8 cellular contexts compared by ENCODE assay signal in the genomic region with DNA sequence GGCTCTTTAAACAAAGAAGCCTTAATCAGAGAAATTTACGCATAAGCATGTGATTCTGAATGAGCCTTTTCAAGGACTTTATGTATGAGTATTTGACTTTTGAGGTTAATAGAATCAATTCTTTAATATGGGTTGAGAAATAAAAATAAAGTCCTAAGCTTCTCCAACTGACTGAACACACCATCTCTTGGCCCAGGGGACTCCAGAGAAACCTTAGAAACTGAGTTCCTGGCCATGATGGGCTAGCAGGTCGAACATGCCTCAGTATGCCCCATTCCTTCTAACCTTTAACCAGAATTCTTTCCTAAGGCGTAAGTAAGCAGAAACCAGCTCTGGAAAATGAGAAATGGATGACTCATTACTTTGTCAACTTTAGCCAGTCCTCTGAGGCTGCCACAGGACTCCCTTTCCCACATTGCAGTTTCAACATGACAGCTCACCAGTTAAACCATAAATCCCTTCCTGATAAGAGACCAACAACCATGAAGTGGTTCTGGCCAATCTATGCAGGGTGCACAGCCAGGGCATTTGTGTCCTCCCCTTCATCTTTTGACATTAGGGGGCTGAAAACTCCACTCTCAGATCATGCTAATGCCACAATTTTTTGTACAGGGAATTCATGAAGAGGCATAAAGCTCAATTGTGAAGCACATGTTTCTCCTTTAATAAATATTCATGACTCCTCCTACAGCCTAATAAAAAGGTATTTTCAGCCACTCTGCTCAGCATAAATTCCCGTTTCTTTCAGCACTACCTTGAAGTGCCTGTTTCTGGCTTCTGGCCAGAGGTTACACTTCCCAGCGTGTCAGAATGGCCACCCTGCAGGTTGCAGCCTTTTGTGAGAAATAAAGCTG. TPM values are rescaled to one million over a fixed set of nuclear protein-coding genes. Genes with fewer than 3 reads are reported as not detected.
A peak's percentile ranks its signal among the peaks of the same experiment; 100 is the strongest.
DNase-seq lines count a peak whose midpoint lies in the region; ATAC-seq and TF ChIP-seq lines count a peak whose summit lies in the region.

No MANE protein-coding gene starts in this region.

- POLR2A ChIA-PET in HCT116 (lab: Charles Lee) = interaction anchor here (0.8 to 1.2 kb wide), 3 partner anchors 16 to 345 kb away, joined by 3 read pairs; no protein-coding TSS in a partner anchor

- H2AFZ ChIP-seq in HCT116 (ENCODE audit: low read depth, low read length, poor library complexity, severe bottlenecking) (peak overlapping the region; percentile 20), mammary epithelial cell (ENCODE audit: low read depth, low read length) (peak overlapping the region; percentile 79)

- no TSS peak for BruUV-seq in HCT116 (replicated peaks; lab: Mats Ljungman, UMichigan)
- TSS peak; percentile 90 for BruUV-seq in mammary epithelial cell (replicated peaks; lab: Mats Ljungman, UMichigan)

- CTCF ChIA-PET in HCT116 (lab: Charles Lee) = interaction anchor here (1.3 to 2.3 kb wide), 5 partner anchors 20 to 345 kb away, joined by 3 to 8 read pairs (median 4); no protein-coding TSS in a partner anchor
- CTCF ChIA-PET in mammary epithelial cell (lab: Charles Lee; ENCODE audit: low non-redundant PET) = interaction anchor here (0.5 kb wide), 1 partner anchor 59 kb away, joined by 3 read pairs; no protein-coding TSS in a partner anchor

- H3K9ac ChIP-seq in HCT116 (ENCODE audit: low read length) = peak overlapping the region; percentile 62
- peak overlapping the region; percentile 65 for H3K9ac ChIP-seq in mammary epithelial cell (ENCODE audit: insufficient read depth, low read length)

- H3K4me1 ChIP-seq in HCT116 (ENCODE audit: control insufficient read depth in 1 of 2, insufficient read depth in 2 of 2, low read length in 2 of 2) (peaks cover 25 to 46% of the 10 kb centered on the region in 2 experiments), mammary epithelial cell (ENCODE audit: insufficient read depth, low read length) (peaks cover 40% of the 10 kb centered on the region), mucosa of descending colon (ENCODE audit: low read depth) (peaks cover 6% of the 10 kb centered on the region)

- no peaks in the 10 kb centered on the region for H3K79me2 ChIP-seq in HCT116 (ENCODE audit: insufficient read depth, low read length)
- no peaks in the 10 kb centered on the region for H3K79me2 ChIP-seq in mammary epithelial cell (ENCODE audit: insufficient read depth, low read length)

- 10% methylated on average over 5 of the region's 5 CpGs for WGBS in mammary epithelial cell (ENCODE audit: low coverage, missing lambda C conversion rate)

- peak; percentile 19 for DNase-seq in COLO668 (lab: John Stamatoyannopoulos, UW; ENCODE audit: unreplicated experiment)
- DNase-seq in HCT116 (ENCODE audit: low read depth, low spot score) = peak; percentile 93
- peak; percentile 8 for DNase-seq in NCI-H510A (lab: John Stamatoyannopoulos, UW)
- DNase-seq in mammary epithelial cell = peak; percentile 99
- peak in 2 of 3 donors; percentile 27 to 48 for DNase-seq in mucosa of descending colon
- no peak for DNase-seq in substantia nigra (lab: John Stamatoyannopoulos, UW)
- no peak for DNase-seq in nephron progenitor cell

- ATAC-seq in HCT116 (peak; percentile 85), mucosa of descending colon (peak; percentile 98), GM19324 (IDR thresholded peaks at IDR 0.05; ENCODE audit: low FRiP score, unreplicated experiment) (no peak)

- H3K4me1 Mint-ChIP-seq in nephron progenitor cell = peaks cover 13% of the 10 kb centered on the region

- no peak; the same call in 1 of the 2 replicates for TF ChIP-seq RAD21 in HCT116 (IDR thresholded peaks at IDR 0.05; ENCODE audit: low read depth)

- H3K4me3 ChIP-seq in HCT116 (replicated peaks in 1 of 2; ENCODE audit: low read depth in 1 of 2, low read length in 2 of 2) = peak overlapping the region in 1 of 2 experiments; percentile 45; a peak in 2 of 4 replicates
- H3K4me3 ChIP-seq in mammary epithelial cell (replicated peaks in 1 of 3; ENCODE audit: insufficient read depth in 1 of 3, low read depth in 2 of 3, low read length in 3 of 3) = no peak overlapping the region
- H3K4me3 ChIP-seq in mucosa of descending colon = no peak overlapping the region

- H3K9me3 ChIP-seq in HCT116 (ENCODE audit: control insufficient read depth in 1 of 2, insufficient read depth in 1 of 2, low read depth in 1 of 2, low read length in 2 of 2) = no peaks in the 10 kb centered on the region
- no peaks in the 10 kb centered on the region for H3K9me3 ChIP-seq in mammary epithelial cell (replicated peaks; ENCODE audit: insufficient read depth, low read length)
- H3K9me3 ChIP-seq in mucosa of descending colon = no peaks in the 10 kb centered on the region

- H3K27ac ChIP-seq in HCT116 (ENCODE audit: low read depth, low read length) = peak overlapping the region; percentile 79
- peak overlapping the region; percentile 95 for H3K27ac ChIP-seq in mammary epithelial cell (ENCODE audit: insufficient read depth, low read depth, low read length)
- H3K27ac ChIP-seq in substantia nigra (ENCODE audit: low read depth, low read length, poor library complexity, severe bottlenecking) = no peak overlapping the region

- RAD21 ChIA-PET in HCT116 (lab: Charles Lee; ENCODE audit: low non-redundant PET in 1 of 2, low total read pairs in 2 of 2, uncharacterized antibody in 2 of 2, unreplicated experiment in 2 of 2) = interaction anchor here in 1 of 2 experiments (0.6 to 1.1 kb wide), 2 partner anchors 180 to 345 kb away, joined by 3 to 4 read pairs; no protein-coding TSS in a partner anchor

- no peak overlapping the region for H3K27ac Mint-ChIP-seq in nephron progenitor cell

- TF ChIP-seq CTCF in HCT116 (IDR thresholded peaks at IDR 0.05 in 2 of 3, conservative IDR thresholded peaks at IDR 0.05 in 1 of 3; ENCODE audit: borderline replicate concordance in 1 of 3, insufficient read depth in 1 of 3, low read depth in 2 of 3, low read length in 2 of 3) (no peak), mammary epithelial cell (conservative IDR thresholded peaks at IDR 0.05 in 1 of 2, IDR thresholded peaks at IDR 0.05 in 1 of 2; ENCODE audit: extremely low read depth in 1 of 2, insufficient read depth in 1 of 2, low read depth in 1 of 2, low read length in 2 of 2) (no peak), mucosa of descending colon (IDR thresholded peaks at IDR 0.05) (no peak), nephron progenitor cell (IDR thresholded peaks at IDR 0.05) (no peak)

- H3K27me3 Mint-ChIP-seq in nephron progenitor cell (ENCODE audit: low read depth, poor library complexity) = no peaks in the 10 kb centered on the region

- dilution Hi-C loops in mammary epithelial cell (cut with HindIII; ENCODE audit: low sequenced_read_pairs) = no loop called here

- H4K20me1 ChIP-seq in HCT116 (ENCODE audit: insufficient read depth) (no peaks in the 10 kb centered on the region), mammary epithelial cell (ENCODE audit: insufficient read depth, low read length) (no peaks in the 10 kb centered on the region)

- H3K9me2 ChIP-seq in HCT116 (ENCODE audit: insufficient read depth) = no peaks in the 10 kb centered on the region

- no peak overlapping the region for H3K4me3 Mint-ChIP-seq in nephron progenitor cell

- H3K9me3 Mint-ChIP-seq in nephron progenitor cell = peaks cover 30% of the 10 kb centered on the region

- H3K4me2 ChIP-seq in HCT116 (ENCODE audit: low read length) (peak overlapping the region; percentile 82), mammary epithelial cell (ENCODE audit: insufficient read depth, low read depth, low read length) (peak overlapping the region; percentile 71)

- H3K36me3 ChIP-seq in HCT116 (ENCODE audit: control insufficient read depth in 1 of 2, insufficient read depth in 2 of 2, low read length in 2 of 2) (no peaks in the 10 kb centered on the region), mammary epithelial cell (ENCODE audit: insufficient read depth, low read length) (no peaks in the 10 kb centered on the region), mucosa of descending colon (ENCODE audit: low read depth) (no peaks in the 10 kb centered on the region)

- H3K27me3 ChIP-seq in HCT116 (ENCODE audit: insufficient read depth, low read length) = no peaks in the 10 kb centered on the region
- H3K27me3 ChIP-seq in mammary epithelial cell (ENCODE audit: insufficient read depth, low read length) = no peaks in the 10 kb centered on the region

- no peaks in the 10 kb centered on the region for H3K36me3 Mint-ChIP-seq in nephron progenitor cell (ENCODE audit: low read depth)

- TF ChIP-seq POLR2A in HCT116 (IDR thresholded peaks at IDR 0.05; ENCODE audit: borderline replicate concordance, extremely low read depth, insufficient read depth, insufficient read length) = no peak

- intact Hi-C loops in HCT116 (cut with micrococcal nuclease) = no loop called here
- intact Hi-C loops in mammary epithelial cell (cut with micrococcal nuclease) = loop anchor here (2.0 to 5.0 kb wide), 2 partner anchors 41 to 87 kb away; no protein-coding TSS in a partner anchor
- intact Hi-C loops in mucosa of descending colon (cut with DNase I, micrococcal nuclease) = no loop called here

- in situ Hi-C loops in mammary epithelial cell (cut with MboI; ENCODE audit: low sequenced_read_pairs in 2 of 2) = no loop called here

TF ChIP-seq in HCT116, 20 proteins besides CTCF, POLR2A, EP300 and RAD21 (continues in another document):
- TF ChIP-seq EZH2 (IDR thresholded peaks at IDR 0.05) (no peak), SIN3A (IDR thresholded peaks at IDR 0.05; ENCODE audit: low read depth) (peak; percentile 71), CEBPB (IDR thresholded peaks at IDR 0.05; ENCODE audit: low read depth) (peak; percentile 85), SP1 (IDR thresholded peaks at IDR 0.05; ENCODE audit: low read depth) (peak; percentile 92)
- TF ChIP-seq, protein P1, sequence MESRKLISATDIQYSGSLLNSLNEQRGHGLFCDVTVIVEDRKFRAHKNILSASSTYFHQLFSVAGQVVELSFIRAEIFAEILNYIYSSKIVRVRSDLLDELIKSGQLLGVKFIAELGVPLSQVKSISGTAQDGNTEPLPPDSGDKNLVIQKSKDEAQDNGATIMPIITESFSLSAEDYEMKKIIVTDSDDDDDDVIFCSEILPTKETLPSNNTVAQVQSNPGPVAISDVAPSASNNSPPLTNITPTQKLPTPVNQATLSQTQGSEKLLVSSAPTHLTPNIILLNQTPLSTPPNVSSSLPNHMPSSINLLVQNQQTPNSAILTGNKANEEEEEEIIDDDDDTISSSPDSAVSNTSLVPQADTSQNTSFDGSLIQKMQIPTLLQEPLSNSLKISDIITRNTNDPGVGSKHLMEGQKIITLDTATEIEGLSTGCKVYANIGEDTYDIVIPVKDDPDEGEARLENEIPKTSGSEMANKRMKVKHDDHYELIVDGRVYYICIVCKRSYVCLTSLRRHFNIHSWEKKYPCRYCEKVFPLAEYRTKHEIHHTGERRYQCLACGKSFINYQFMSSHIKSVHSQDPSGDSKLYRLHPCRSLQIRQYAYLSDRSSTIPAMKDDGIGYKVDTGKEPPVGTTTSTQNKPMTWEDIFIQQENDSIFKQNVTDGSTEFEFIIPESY (IDR thresholded peaks at IDR 0.05; ENCODE audit: extremely low read depth, insufficient replicate concordance, low read length) = peak; percentile 21

RNA-seq across cellular contexts. Expression of a gene that starts 33.3 kb away (rescaled TPM):
- 0.34 TPM for total RNA-seq in HCT116 (2021; ENCODE audit: unreplicated experiment)
- polyA plus RNA-seq in HCT116 (2012) = 0.77 and 1.2 TPM in 2 replicates
- not detected for total RNA-seq in mammary epithelial cell
- not detected for polyA plus RNA-seq in mammary epithelial cell
- polyA minus RNA-seq in mammary epithelial cell = not detected
- 1 to 10 TPM; 1.9 to 2.4 (median 2.2) TPM for total RNA-seq in mucosa of descending colon

Comparison
In these comparisons a context has a peak if more than half of its experiments do, and no peak if none do; other contexts are left out.
1. DNase-seq: peak in COLO668 (single experiment), HCT116 (single experiment), NCI-H510A (single experiment), mammary epithelial cell (single experiment) and mucosa of descending colon (2 of 3); none in substantia nigra (0 of 49) and nephron progenitor cell (single experiment).